17 cellular contexts compared by ENCODE assay signal in the genomic region with DNA sequence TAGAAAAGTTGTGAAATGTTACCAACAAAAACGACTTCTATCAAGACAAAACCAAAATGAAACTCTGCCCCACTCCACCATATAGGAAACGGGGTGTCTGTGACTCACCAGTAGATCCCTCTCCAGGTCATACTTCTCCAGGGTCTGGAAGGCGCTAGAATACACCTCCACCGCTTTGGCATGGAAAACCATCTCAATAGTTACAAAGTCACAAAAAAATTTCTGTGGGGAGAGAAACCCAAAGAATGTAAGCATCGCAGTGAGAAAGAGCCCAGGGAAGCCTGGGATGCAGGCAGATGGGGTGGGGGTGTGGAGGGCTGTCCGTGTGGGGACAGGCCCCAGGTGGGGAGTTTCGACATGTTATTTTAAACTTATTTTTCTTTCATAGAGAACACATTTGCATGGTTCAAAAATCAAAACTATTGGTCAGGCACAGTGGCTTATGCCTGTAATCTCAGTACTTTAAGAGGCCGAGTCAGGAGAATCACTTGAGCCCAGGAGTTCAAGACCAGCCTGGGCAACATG. TPM values are rescaled to one million over a fixed set of nuclear protein-coding genes. Genes with fewer than 3 reads are reported as not detected.
"Had no signal": no experiment of that assay in that cellular context is flagged by ENCODE, and none has a peak within 500 bp of the region (broad histone marks: within the 10 kb centered on the region; RNA-seq: fewer than 3 reads in every experiment).

No MANE protein-coding gene starts in this region.

- ATAC-seq: esophagus mucosa; right lobe of liver; stimulated activated naive CD8-positive, alpha-beta T cell treated with anti-CD3 and anti-CD28 coated beads, Interleukin-15, Interleukin-2, amounts not matched to agents 100 U/mL and 50 U/mL, for 24 hours had no signal

- DNase-seq: activated naive CD4-positive, alpha-beta T cell; activated T-cell treated with anti-CD3 and anti-CD28 coated beads for 4 hours; adrenal gland; hippocampal formation; left ventricle myocardium inferior; ovary; right lobe of liver; stimulated activated naive CD8-positive, alpha-beta T cell treated with anti-CD3 and anti-CD28 coated beads, Interleukin-15, Interleukin-2, amounts not matched to agents 100 U/mL and 50 U/mL, for 24 hours; transverse colon had no signal

- H3K27ac Mint-ChIP-seq: T-helper 2 cell treated with Interferon-gamma antibody and Interleukin-4, amounts not matched to agents 5 μg/mL and 100 μg/mL, for 36 hours had no signal

- H3K4me1 ChIP-seq: adrenal gland, left ventricle myocardium inferior, right lobe of liver had no signal

- H3K36me3 Mint-ChIP-seq: neural progenitor cell had no signal

- H3K9me3 Mint-ChIP-seq: neural progenitor cell; T-helper 2 cell treated with Interferon-gamma antibody and Interleukin-4, amounts not matched to agents 5 μg/mL and 100 μg/mL, for 36 hours had no signal

- H3K27me3 ChIP-seq: adrenal gland, neural progenitor cell, ovary, right lobe of liver, vagina had no signal

- H3K36me3 ChIP-seq: adrenal gland, left ventricle myocardium inferior, neural progenitor cell, ovary, right lobe of liver, transverse colon, vagina had no signal

- H3K4me3 ChIP-seq: adrenal gland, left ventricle myocardium inferior, neural progenitor cell, ovary, right lobe of liver, transverse colon, vagina had no signal

- H3K4me3 Mint-ChIP-seq: neural progenitor cell; T-helper 2 cell treated with Interferon-gamma antibody and Interleukin-4, amounts not matched to agents 5 μg/mL and 100 μg/mL, for 36 hours had no signal

- H3K9me3 ChIP-seq: adrenal gland, left ventricle myocardium inferior, ovary, right lobe of liver, transverse colon, vagina had no signal

- H3K27ac ChIP-seq: adrenal gland, left ventricle myocardium inferior, neural progenitor cell, ovary, right lobe of liver, transverse colon, vagina had no signal

RNA-seq across cellular contexts. Expression of a gene that starts 10.1 kb away (rescaled TPM):
- total RNA-seq: cardiac septum, esophagus mucosa, kidney epithelial cell, left ventricle myocardium inferior, mesenteric fat pad, pulmonary artery endothelial cell, right lobe of liver, vagina had no signal
